Comparison of ENCODE assay signal across 8 cellular contexts in the genomic region with DNA sequence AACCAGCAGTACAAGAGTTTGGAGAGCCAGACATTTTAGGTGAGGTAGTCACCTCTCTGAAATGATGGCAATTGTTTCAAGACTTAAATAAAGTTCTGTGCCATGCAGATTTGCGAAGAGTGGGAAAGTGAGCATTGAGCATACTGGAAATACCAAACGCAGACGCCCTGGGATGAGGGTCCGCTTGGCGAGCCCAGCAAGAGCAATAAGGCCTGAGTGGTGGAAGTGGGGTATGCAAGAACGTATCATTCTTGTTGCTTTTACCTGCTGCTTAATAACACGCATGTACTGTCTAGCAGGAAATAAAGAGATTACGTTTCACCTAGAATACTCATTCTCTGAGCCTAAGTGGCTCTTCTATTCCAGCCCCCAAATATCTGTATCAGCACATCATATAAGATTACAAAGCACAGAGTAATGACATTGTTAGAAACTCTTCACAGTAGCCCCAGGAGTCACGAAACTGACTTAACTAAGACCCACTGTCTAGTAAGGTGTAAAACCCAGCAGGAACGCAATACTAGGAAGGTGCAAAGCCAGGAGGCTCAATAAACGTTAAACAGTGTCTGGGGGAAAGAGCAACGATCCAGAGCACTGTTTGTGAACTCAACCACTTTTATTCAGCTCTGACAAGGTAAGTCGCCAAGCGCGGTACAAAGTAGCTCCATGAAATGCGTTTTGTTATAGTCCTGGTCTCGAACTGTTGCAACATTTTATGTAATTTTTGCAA. TPM values are rescaled to one million over a fixed set of nuclear protein-coding genes. Genes with fewer than 3 reads are reported as not detected.
DNase-seq lines count a peak whose midpoint lies in the region; ATAC-seq and TF ChIP-seq lines count a peak whose summit lies in the region.

No MANE protein-coding gene starts in this region.

- DNase-seq in A172 (ENCODE audit: low spot score) (peak; percentile 3), GM23338 (ENCODE audit: low spot score) (no peak), foreskin melanocyte (peak; percentile 19), retinal pigment epithelial cell (ENCODE audit: low read depth) (peak; percentile 6)
- peak; percentile 28 for DNase-seq in activated CD4-positive, alpha-beta memory T cell treated with anti-CD3 and anti-CD28 coated beads, Interleukin-2, amount 10 ng/mL, durations not matched to agents 7 days and 5 days

- H3K36me3 ChIP-seq in GM23338 (ENCODE audit: insufficient read depth): no peaks in the 10 kb centered on the region

- peak overlapping the region; percentile 96; the same call in 1 of the 2 replicates for H2AFZ ChIP-seq in GM23338

- H3K4me3 Mint-ChIP-seq in GM23338: peak overlapping the region; percentile 95
- peak overlapping the region; percentile 93 for H3K4me3 Mint-ChIP-seq in activated CD4-positive, alpha-beta memory T cell treated with anti-CD3 and anti-CD28 coated beads, Interleukin-2, amount 10 ng/mL, durations not matched to agents 7 days and 5 days

- H3K79me2 ChIP-seq in GM23338 (replicated peaks; ENCODE audit: insufficient read depth): peaks cover 42% of the 10 kb centered on the region

- H3K4me1 Mint-ChIP-seq in GM23338: peaks cover 13% of the 10 kb centered on the region
- peaks cover 58% of the 10 kb centered on the region for H3K4me1 Mint-ChIP-seq in activated CD4-positive, alpha-beta memory T cell treated with anti-CD3 and anti-CD28 coated beads, Interleukin-2, amount 10 ng/mL, durations not matched to agents 7 days and 5 days

- ATAC-seq in GM23338 (no peak), HG03139 (IDR thresholded peaks at IDR 0.05; ENCODE audit: unreplicated experiment) (no peak), HG02885 (IDR thresholded peaks at IDR 0.05; ENCODE audit: poor library complexity, unreplicated experiment) (no peak), HG03571 (IDR thresholded peaks at IDR 0.05; ENCODE audit: unreplicated experiment) (no peak)

- no peaks in the 10 kb centered on the region for H4K20me1 ChIP-seq in GM23338 (replicated peaks; ENCODE audit: insufficient read depth)

- H3K4me3 ChIP-seq in GM23338 (peak overlapping the region; percentile 90), retinal pigment epithelial cell (ENCODE audit: low read length) (peak overlapping the region; percentile 89)

- CTCF ChIA-PET in activated CD4-positive, alpha-beta memory T cell treated with anti-CD3 and anti-CD28 coated beads, Interleukin-2, amount 10 ng/mL, durations not matched to agents 7 days and 5 days (lab: Charles Lee): interaction anchor here (1.2 to 2.7 kb wide), 9 partner anchors 16 to 228 kb away, joined by 3 to 29 read pairs (median 4); a partner anchor contains a TSS

- peaks cover 6% of the 10 kb centered on the region for H3K27me3 Mint-ChIP-seq in GM23338 (ENCODE audit: insufficient read depth, low read depth, poor library complexity)
- H3K27me3 Mint-ChIP-seq in activated CD4-positive, alpha-beta memory T cell treated with anti-CD3 and anti-CD28 coated beads, Interleukin-2, amount 10 ng/mL, durations not matched to agents 7 days and 5 days: no peaks in the 10 kb centered on the region

- peaks cover 11% of the 10 kb centered on the region for H3K4me1 ChIP-seq in GM23338 (ENCODE audit: insufficient read depth)

- no peaks in the 10 kb centered on the region for H3K36me3 Mint-ChIP-seq in GM23338 (ENCODE audit: low read depth)
- peaks cover 37% of the 10 kb centered on the region for H3K36me3 Mint-ChIP-seq in activated CD4-positive, alpha-beta memory T cell treated with anti-CD3 and anti-CD28 coated beads, Interleukin-2, amount 10 ng/mL, durations not matched to agents 7 days and 5 days (ENCODE audit: low read depth)

- no peak overlapping the region for H3K27ac Mint-ChIP-seq in GM23338
- H3K27ac Mint-ChIP-seq in activated CD4-positive, alpha-beta memory T cell treated with anti-CD3 and anti-CD28 coated beads, Interleukin-2, amount 10 ng/mL, durations not matched to agents 7 days and 5 days: peak overlapping the region; percentile 95

- peak overlapping the region; percentile 91; the same call in 1 of the 2 replicates for H3K27ac ChIP-seq in GM23338 (ENCODE audit: low read depth)

- 0 out of 2 replicates have a peak, but pooled peaks cover 7% of the 10 kb centered on the region for H3K9me2 ChIP-seq in GM23338 (ENCODE audit: insufficient read depth)

- H3K9me3 Mint-ChIP-seq in GM23338: peaks cover 3% of the 10 kb centered on the region; the same call in 1 of the 3 replicates
- H3K9me3 Mint-ChIP-seq in activated CD4-positive, alpha-beta memory T cell treated with anti-CD3 and anti-CD28 coated beads, Interleukin-2, amount 10 ng/mL, durations not matched to agents 7 days and 5 days: peaks cover 3% of the 10 kb centered on the region

- TF ChIP-seq CTCF in GM23338 (conservative IDR thresholded peaks at IDR 0.05; ENCODE audit: low read depth in 2 of 2) (no peak), retinal pigment epithelial cell (conservative IDR thresholded peaks at IDR 0.05; ENCODE audit: low read depth, low read length) (no peak)

- peak overlapping the region; percentile 97 for H3K4me2 ChIP-seq in GM23338

- H3K27me3 ChIP-seq in GM23338 (ENCODE audit: insufficient read depth): no peaks in the 10 kb centered on the region

- POLR2A ChIA-PET in activated CD4-positive, alpha-beta memory T cell treated with anti-CD3 and anti-CD28 coated beads, Interleukin-2, amount 10 ng/mL, durations not matched to agents 7 days and 5 days (lab: Charles Lee): interaction anchor here (1.1 to 10.4 kb wide), 19 partner anchors 9 to 444 kb away, joined by 3 to 204 read pairs (median 9); a partner anchor contains a TSS

- 0 out of 2 replicates have a peak, but pooled peaks cover 3% of the 10 kb centered on the region for H3F3A ChIP-seq in GM23338 (replicated peaks; ENCODE audit: low read depth)

TF ChIP-seq in GM23338, 12 proteins besides CTCF, POLR2A, EP300 and RAD21:
- TF ChIP-seq, protein P1, sequence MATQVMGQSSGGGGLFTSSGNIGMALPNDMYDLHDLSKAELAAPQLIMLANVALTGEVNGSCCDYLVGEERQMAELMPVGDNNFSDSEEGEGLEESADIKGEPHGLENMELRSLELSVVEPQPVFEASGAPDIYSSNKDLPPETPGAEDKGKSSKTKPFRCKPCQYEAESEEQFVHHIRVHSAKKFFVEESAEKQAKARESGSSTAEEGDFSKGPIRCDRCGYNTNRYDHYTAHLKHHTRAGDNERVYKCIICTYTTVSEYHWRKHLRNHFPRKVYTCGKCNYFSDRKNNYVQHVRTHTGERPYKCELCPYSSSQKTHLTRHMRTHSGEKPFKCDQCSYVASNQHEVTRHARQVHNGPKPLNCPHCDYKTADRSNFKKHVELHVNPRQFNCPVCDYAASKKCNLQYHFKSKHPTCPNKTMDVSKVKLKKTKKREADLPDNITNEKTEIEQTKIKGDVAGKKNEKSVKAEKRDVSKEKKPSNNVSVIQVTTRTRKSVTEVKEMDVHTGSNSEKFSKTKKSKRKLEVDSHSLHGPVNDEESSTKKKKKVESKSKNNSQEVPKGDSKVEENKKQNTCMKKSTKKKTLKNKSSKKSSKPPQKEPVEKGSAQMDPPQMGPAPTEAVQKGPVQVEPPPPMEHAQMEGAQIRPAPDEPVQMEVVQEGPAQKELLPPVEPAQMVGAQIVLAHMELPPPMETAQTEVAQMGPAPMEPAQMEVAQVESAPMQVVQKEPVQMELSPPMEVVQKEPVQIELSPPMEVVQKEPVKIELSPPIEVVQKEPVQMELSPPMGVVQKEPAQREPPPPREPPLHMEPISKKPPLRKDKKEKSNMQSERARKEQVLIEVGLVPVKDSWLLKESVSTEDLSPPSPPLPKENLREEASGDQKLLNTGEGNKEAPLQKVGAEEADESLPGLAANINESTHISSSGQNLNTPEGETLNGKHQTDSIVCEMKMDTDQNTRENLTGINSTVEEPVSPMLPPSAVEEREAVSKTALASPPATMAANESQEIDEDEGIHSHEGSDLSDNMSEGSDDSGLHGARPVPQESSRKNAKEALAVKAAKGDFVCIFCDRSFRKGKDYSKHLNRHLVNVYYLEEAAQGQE (IDR thresholded peaks at IDR 0.05; ENCODE audit: unreplicated experiment): no peak
- TF ChIP-seq CREB1 (CRISPR knock-in tag; IDR thresholded peaks at IDR 0.05; ENCODE audit: low read depth): no peak

RNA-seq across cellular contexts. Expression of a gene that starts 1.3 kb away (rescaled TPM):
- 1.4 and 7.7 TPM in 2 replicates for total RNA-seq in A172 (2014; rRNA removed; shearing (Covaris generic))
- total RNA-seq in GM23338 (2014; rRNA removed; shearing (Covaris generic)): 15.3 and 20.8 TPM in 2 replicates
- polyA plus RNA-seq in GM23338 (2016; fragmentation: Nextera tagmentation; extraction: Ambion mirVana): 8.1 TPM in 2 replicates
- total RNA-seq in activated CD4-positive, alpha-beta memory T cell treated with anti-CD3 and anti-CD28 coated beads, Interleukin-2, amount 10 ng/mL, durations not matched to agents 7 days and 5 days: 10 to 100 TPM; 35.6 TPM
